Comparison of ENCODE assay signal across 11 cellular contexts in genomic region chr3:23797490-23797889, GRCh38. TPM values are rescaled to one million over a fixed set of nuclear protein-coding genes. Genes with fewer than 3 reads are reported as not detected.
DNase-seq lines count a peak whose midpoint lies in the region; ATAC-seq and TF ChIP-seq lines count a peak whose summit lies in the region.
"Had no signal": no experiment of that assay in that cellular context is flagged by ENCODE, and none has a peak within 500 bp of the region (broad histone marks: within the 10 kb centered on the region; RNA-seq: fewer than 3 reads in every experiment).

No MANE protein-coding gene starts in this region.

- H3K4me3 ChIP-seq in upper lobe of right lung, result no peak overlapping the region
- H3K4me3 ChIP-seq: K562, left lung had no signal

- H3K27me3 Mint-ChIP-seq in activated naive CD8-positive, alpha-beta T cell treated with anti-CD3 and anti-CD28 coated beads, Interleukin-2, amount 50 U/mL, for 24 hours, result peaks cover 9% of the 10 kb centered on the region

- H3K36me3 ChIP-seq in upper lobe of right lung, result no peaks in the 10 kb centered on the region
- H3K36me3 ChIP-seq: left lung had no signal

- peaks cover 14% of the 10 kb centered on the region for H3K4me1 Mint-ChIP-seq in activated naive CD8-positive, alpha-beta T cell treated with anti-CD3 and anti-CD28 coated beads, Interleukin-2, amount 50 U/mL, for 24 hours

- H3K4me3 Mint-ChIP-seq in activated naive CD8-positive, alpha-beta T cell treated with anti-CD3 and anti-CD28 coated beads, Interleukin-2, amount 50 U/mL, for 24 hours, result no peak overlapping the region

- no peaks in the 10 kb centered on the region for H3K9me3 ChIP-seq in upper lobe of right lung
- H3K9me3 ChIP-seq: left lung had no signal

- ATAC-seq in GM18867 (IDR thresholded peaks at IDR 0.05; ENCODE audit: unreplicated experiment), result peak; percentile 82
- peak; percentile 87 for ATAC-seq in GM21423 (IDR thresholded peaks at IDR 0.05; ENCODE audit: unreplicated experiment)
- ATAC-seq in HG03066 (IDR thresholded peaks at IDR 0.05; ENCODE audit: low read depth, unreplicated experiment), result peak; percentile 72
- peak; percentile 87 for ATAC-seq in activated naive CD8-positive, alpha-beta T cell treated with anti-CD3 and anti-CD28 coated beads, Interleukin-2, amount 50 U/mL, for 24 hours
- ATAC-seq in upper lobe of right lung, result no peak
- ATAC-seq: left lung had no signal

- TF ChIP-seq CTCF in upper lobe of right lung (IDR thresholded peaks at IDR 0.05), result no peak

- no peaks in the 10 kb centered on the region for H3K9me3 Mint-ChIP-seq in activated naive CD8-positive, alpha-beta T cell treated with anti-CD3 and anti-CD28 coated beads, Interleukin-2, amount 50 U/mL, for 24 hours

- no peaks in the 10 kb centered on the region for H3K4me1 ChIP-seq in upper lobe of right lung
- H3K4me1 ChIP-seq: left lung had no signal

- no peak overlapping the region for H3K27ac ChIP-seq in upper lobe of right lung
- H3K27ac ChIP-seq: left lung had no signal

- no peaks in the 10 kb centered on the region for H3K36me3 Mint-ChIP-seq in activated naive CD8-positive, alpha-beta T cell treated with anti-CD3 and anti-CD28 coated beads, Interleukin-2, amount 50 U/mL, for 24 hours (ENCODE audit: low read depth)

- DNase-seq in activated naive CD8-positive, alpha-beta T cell treated with anti-CD3 and anti-CD28 coated beads, Interleukin-2, amount 50 U/mL, for 24 hours, result no peak
- DNase-seq in HK-2 (ENCODE audit: unreplicated experiment) (no peak), upper lobe of right lung (no peak), medulla oblongata (ENCODE audit: extremely low spot score) (no peak)
- DNase-seq: central memory CD4-positive, alpha-beta T cell; left lung; NCI-H2227 treated with DMSO at 0.1 percent for 48 hours had no signal

- peak overlapping the region; percentile 14 for H3K27ac Mint-ChIP-seq in activated naive CD8-positive, alpha-beta T cell treated with anti-CD3 and anti-CD28 coated beads, Interleukin-2, amount 50 U/mL, for 24 hours

- H3K27me3 ChIP-seq in upper lobe of right lung, result no peaks in the 10 kb centered on the region
- H3K27me3 ChIP-seq: left lung had no signal

- intact Hi-C loops in upper lobe of right lung (cut with DNase I), result no loop called here

RNA-seq across cellular contexts. Expression of gene UBE2E1, which starts 8.3 kb away (rescaled TPM):
- total RNA-seq in upper lobe of right lung, result 89.8 TPM
